ENCODE assay signal across 1 cellular context in genomic region chr1:62687903-62688686, GRCh38.
TF ChIP-seq lines count a peak whose summit lies in the region.

TSS of gene DOCK7 (minus strand) at chr1:62688386. CDS start at chr1:62688264, 122 bp downstream.

TF ChIP-seq in K562, 482 proteins besides CTCF, POLR2A, EP300 and RAD21 (continued from another document and continues in another):
- TF ChIP-seq HMGXB4 (CRISPR knock-in tag; IDR thresholded peaks at IDR 0.05) (0 out of 2 replicates have a peak, but pooled peaks have one; percentile 81), CXXC5 (CRISPR knock-in tag; IDR thresholded peaks at IDR 0.05) (peak; percentile 87), JUND (IDR thresholded peaks at IDR 0.05; ENCODE audit: borderline replicate concordance, low read depth, low read length) (0 out of 2 replicates have a peak, but pooled peaks have one; percentile 9), JUND (tag; IDR thresholded peaks at IDR 0.05; ENCODE audit: borderline replicate concordance, low read depth, low read length) (no peak), ZNF592 (IDR thresholded peaks at IDR 0.05) (peak; percentile 32; the same call in 1 of the 2 replicates), GATAD2B (IDR thresholded peaks at IDR 0.05; ENCODE audit: borderline replicate concordance) (peak; percentile 81; the same call in 1 of the 2 replicates), ARID4B (CRISPR knock-in tag; IDR thresholded peaks at IDR 0.05) (peak; percentile 58; the same call in 1 of the 2 replicates), HDAC1 (IDR thresholded peaks at IDR 0.05) (0 out of 4 replicates have a peak, but pooled peaks of 1 of the 2 experiments have one; percentile 41), TOE1 (IDR thresholded peaks at IDR 0.05; ENCODE audit: borderline replicate concordance) (no peak), TOE1 (CRISPR knock-in tag; IDR thresholded peaks at IDR 0.05; ENCODE audit: borderline replicate concordance, low read depth) (no peak), PHF20 (IDR thresholded peaks at IDR 0.05; ENCODE audit: partially characterized antibody) (peak; percentile 39), ZNF511 (CRISPR knock-in tag; IDR thresholded peaks at IDR 0.05) (peak; percentile 33; the same call in 1 of the 2 replicates), MAZ (CRISPR knock-in tag; conservative IDR thresholded peaks at IDR 0.05 in 1 of 2, IDR thresholded peaks at IDR 0.05 in 1 of 2) (peak; percentile 61 to 67; a peak in 2 of 4 replicates), AFF4 (CRISPR knock-in tag; IDR thresholded peaks at IDR 0.05) (0 out of 2 replicates have a peak, but pooled peaks have one; percentile 9), ZBTB40 (IDR thresholded peaks at IDR 0.05) (peak; percentile 63; the same call in 1 of the 2 replicates), ZBTB40 (CRISPR knock-in tag; IDR thresholded peaks at IDR 0.05) (no peak), RAD51 (IDR thresholded peaks at IDR 0.05; ENCODE audit: borderline replicate concordance, low read depth) (no peak), MTA3 (IDR thresholded peaks at IDR 0.05; ENCODE audit: borderline replicate concordance) (0 out of 2 replicates have a peak, but pooled peaks have one; percentile 75), NONO (IDR thresholded peaks at IDR 0.05; ENCODE audit: low read depth in 2 of 2, low read length in 1 of 2) (peak; percentile 54 to 66; a peak in 2 of 4 replicates), ZC3H4 (CRISPR knock-in tag; IDR thresholded peaks at IDR 0.05; ENCODE audit: borderline replicate concordance) (0 out of 2 replicates have a peak, but pooled peaks have one; percentile 34), BHLHE40 (IDR thresholded peaks at IDR 0.05; ENCODE audit: low read length) (0 out of 2 replicates have a peak, but pooled peaks have one; percentile 8), FOXO4 (CRISPR knock-in tag; IDR thresholded peaks at IDR 0.05) (no peak)
